Comparison of ENCODE assay signal across 7 cellular contexts in the genomic region with DNA sequence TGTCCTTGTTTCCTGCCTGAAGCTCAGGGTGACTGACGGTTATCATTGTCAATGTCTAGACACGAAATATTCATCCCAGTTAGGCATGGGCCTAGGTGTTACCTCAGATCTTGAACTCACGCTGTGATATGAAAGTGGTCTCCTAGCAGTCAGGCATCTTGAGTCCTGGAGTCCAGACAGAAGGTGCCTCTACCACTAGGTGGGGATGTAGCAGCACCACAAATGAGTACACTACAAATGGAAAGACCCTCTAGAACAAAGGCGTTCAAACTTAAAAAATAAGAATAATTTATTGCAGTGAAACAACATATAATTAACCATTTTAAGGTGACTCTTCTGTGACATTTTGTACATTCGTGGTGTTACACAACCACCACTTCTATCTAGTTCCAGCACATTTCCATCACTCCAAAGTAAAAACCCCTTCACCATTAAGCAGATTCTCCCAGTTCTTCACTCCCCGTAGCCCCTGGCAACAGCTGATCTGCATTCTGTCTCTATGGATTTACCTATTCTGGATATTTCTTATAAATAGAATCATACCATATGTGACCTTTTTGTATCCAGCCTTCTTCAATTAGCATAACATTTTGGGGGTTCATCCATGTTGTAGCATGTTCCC. TPM values are rescaled to one million over a fixed set of nuclear protein-coding genes. Genes with fewer than 3 reads are reported as not detected.
DNase-seq lines count a peak whose midpoint lies in the region; ATAC-seq, FAIRE-seq and TF ChIP-seq lines count a peak whose summit lies in the region.

No MANE protein-coding gene starts in this region.

- H3K79me2 ChIP-seq in endothelial cell of umbilical vein (ENCODE audit: control insufficient read depth, insufficient read depth, low read length) = no peaks in the 10 kb centered on the region

- no peak for TF ChIP-seq EP300 in Ishikawa (IDR thresholded peaks at IDR 0.05; ENCODE audit: borderline replicate concordance)

- peak; percentile 75 to 79 for TF ChIP-seq CTCF in endothelial cell of umbilical vein (IDR thresholded peaks at IDR 0.05; ENCODE audit: extremely low read depth in 1 of 2, insufficient read depth in 1 of 2, low read depth in 1 of 2, low read length in 2 of 2)

- TF ChIP-seq RAD21 in Ishikawa (IDR thresholded peaks at IDR 0.05; ENCODE audit: low read depth) = peak; percentile 63

- H3K27ac ChIP-seq in SJSA1 (no peak overlapping the region), endothelial cell of umbilical vein (ENCODE audit: insufficient read depth, low read depth, low read length) (no peak overlapping the region)

- H3K9me1 ChIP-seq in endothelial cell of umbilical vein (replicated peaks; ENCODE audit: control insufficient read depth, extremely low read depth, insufficient read depth, low read length) = no peaks in the 10 kb centered on the region

- no peak overlapping the region for H2AFZ ChIP-seq in endothelial cell of umbilical vein (ENCODE audit: low read depth, low read length)

- H3K36me3 ChIP-seq in SJSA1 = no peaks in the 10 kb centered on the region
- H3K36me3 ChIP-seq in endothelial cell of umbilical vein (ENCODE audit: control insufficient read depth in 2 of 2, extremely low read depth in 1 of 2, insufficient read depth in 2 of 2, low read length in 2 of 2) = no peaks in the 10 kb centered on the region

- CTCF ChIA-PET in endothelial cell of umbilical vein (lab: Charles Lee) = interaction anchor here (0.6 to 2.7 kb wide), 3 partner anchors 110 to 562 kb away, joined by 3 to 23 read pairs (median 4); no protein-coding TSS in a partner anchor

- peak; percentile 74 for DNase-seq in EH (ENCODE audit: low read depth)
- DNase-seq in SJSA1 (ENCODE audit: low read depth in 1 of 2, low spot score in 2 of 2) = peak; percentile 34 to 51
- DNase-seq in endothelial cell of umbilical vein (ENCODE audit: low read depth, low spot score) = peak; percentile 84
- peak; percentile 46 for DNase-seq in midbrain (lab: John Stamatoyannopoulos, UW)
- DNase-seq in NCI-H1048 (lab: John Stamatoyannopoulos, UW) = no peak

- H3K27me3 ChIP-seq in SJSA1 (replicated peaks) (no peaks in the 10 kb centered on the region), endothelial cell of umbilical vein (ENCODE audit: control insufficient read depth in 2 of 2, insufficient read depth in 2 of 2, low read length in 2 of 2) (peaks cover 0 to 10% of the 10 kb centered on the region in 2 experiments)

- H3K4me3 ChIP-seq in SJSA1 = no peak overlapping the region
- no peak overlapping the region for H3K4me3 ChIP-seq in endothelial cell of umbilical vein (replicated peaks in 1 of 3; ENCODE audit: insufficient read depth in 1 of 3, low read depth in 1 of 3, low read length in 3 of 3)

- peak; percentile 77 for FAIRE-seq in endothelial cell of umbilical vein (lab: Jason Lieb, UNC)

- no peak overlapping the region for H3K4me2 ChIP-seq in endothelial cell of umbilical vein (ENCODE audit: insufficient read depth, low read length)

- intact Hi-C loops in endothelial cell of umbilical vein (cut with micrococcal nuclease) = loop anchor here (1.0 to 10.0 kb wide), 6 partner anchors 107 to 625 kb away; no protein-coding TSS in a partner anchor

- H3K4me1 ChIP-seq in SJSA1 (replicated peaks) (peaks cover 13% of the 10 kb centered on the region), endothelial cell of umbilical vein (ENCODE audit: control insufficient read depth, extremely low read depth, insufficient read depth, low read length) (no peaks in the 10 kb centered on the region)

- H4K20me1 ChIP-seq in endothelial cell of umbilical vein (replicated peaks; ENCODE audit: control insufficient read depth, extremely low read depth, insufficient read depth, low read length) = no peaks in the 10 kb centered on the region

- no peak for TF ChIP-seq POLR2A in endothelial cell of umbilical vein (IDR thresholded peaks at IDR 0.05; ENCODE audit: low read depth, low read length)

- dilution Hi-C loops in endothelial cell of umbilical vein (cut with MboI; ENCODE audit: extremely low pct_ligation_motif_present, low sequenced_read_pairs) = no loop called here

- H3K9ac ChIP-seq in endothelial cell of umbilical vein (replicated peaks; ENCODE audit: extremely low read depth, insufficient read depth, low read length) = no peak overlapping the region

- H3K9me3 ChIP-seq in SJSA1 (replicated peaks) (no peaks in the 10 kb centered on the region), endothelial cell of umbilical vein (replicated peaks; ENCODE audit: control insufficient read depth, insufficient read depth, low read length) (no peaks in the 10 kb centered on the region)

- peak; percentile 44 for ATAC-seq in GM19025 (IDR thresholded peaks at IDR 0.05; ENCODE audit: low read depth, unreplicated experiment)

- BruUV-seq in endothelial cell of umbilical vein (replicated peaks; lab: Mats Ljungman, UMichigan) = no TSS peak

- POLR2A ChIA-PET in endothelial cell of umbilical vein (lab: Charles Lee) = no interaction called here

TF ChIP-seq in Ishikawa, 13 proteins besides CTCF, POLR2A, EP300 and RAD21 (continues in another document):
- TF ChIP-seq CREB1 (IDR thresholded peaks at IDR 0.05; ENCODE audit: low read depth) (no peak), TAF1 (IDR thresholded peaks at IDR 0.05; ENCODE audit: low read depth) (no peak), CEBPB (IDR thresholded peaks at IDR 0.05) (no peak), YY1 (IDR thresholded peaks at IDR 0.05; ENCODE audit: low read depth) (no peak), TCF12 (IDR thresholded peaks at IDR 0.05; ENCODE audit: low read depth) (no peak), EGR1 (IDR thresholded peaks at IDR 0.05) (no peak)
- TF ChIP-seq, protein P1, sequence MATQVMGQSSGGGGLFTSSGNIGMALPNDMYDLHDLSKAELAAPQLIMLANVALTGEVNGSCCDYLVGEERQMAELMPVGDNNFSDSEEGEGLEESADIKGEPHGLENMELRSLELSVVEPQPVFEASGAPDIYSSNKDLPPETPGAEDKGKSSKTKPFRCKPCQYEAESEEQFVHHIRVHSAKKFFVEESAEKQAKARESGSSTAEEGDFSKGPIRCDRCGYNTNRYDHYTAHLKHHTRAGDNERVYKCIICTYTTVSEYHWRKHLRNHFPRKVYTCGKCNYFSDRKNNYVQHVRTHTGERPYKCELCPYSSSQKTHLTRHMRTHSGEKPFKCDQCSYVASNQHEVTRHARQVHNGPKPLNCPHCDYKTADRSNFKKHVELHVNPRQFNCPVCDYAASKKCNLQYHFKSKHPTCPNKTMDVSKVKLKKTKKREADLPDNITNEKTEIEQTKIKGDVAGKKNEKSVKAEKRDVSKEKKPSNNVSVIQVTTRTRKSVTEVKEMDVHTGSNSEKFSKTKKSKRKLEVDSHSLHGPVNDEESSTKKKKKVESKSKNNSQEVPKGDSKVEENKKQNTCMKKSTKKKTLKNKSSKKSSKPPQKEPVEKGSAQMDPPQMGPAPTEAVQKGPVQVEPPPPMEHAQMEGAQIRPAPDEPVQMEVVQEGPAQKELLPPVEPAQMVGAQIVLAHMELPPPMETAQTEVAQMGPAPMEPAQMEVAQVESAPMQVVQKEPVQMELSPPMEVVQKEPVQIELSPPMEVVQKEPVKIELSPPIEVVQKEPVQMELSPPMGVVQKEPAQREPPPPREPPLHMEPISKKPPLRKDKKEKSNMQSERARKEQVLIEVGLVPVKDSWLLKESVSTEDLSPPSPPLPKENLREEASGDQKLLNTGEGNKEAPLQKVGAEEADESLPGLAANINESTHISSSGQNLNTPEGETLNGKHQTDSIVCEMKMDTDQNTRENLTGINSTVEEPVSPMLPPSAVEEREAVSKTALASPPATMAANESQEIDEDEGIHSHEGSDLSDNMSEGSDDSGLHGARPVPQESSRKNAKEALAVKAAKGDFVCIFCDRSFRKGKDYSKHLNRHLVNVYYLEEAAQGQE (IDR thresholded peaks at IDR 0.05; ENCODE audit: low read depth) = no peak

TF ChIP-seq in endothelial cell of umbilical vein, 7 proteins besides CTCF, POLR2A, EP300 and RAD21:
- TF ChIP-seq GATA2 (IDR thresholded peaks at IDR 0.05; ENCODE audit: insufficient read depth, insufficient read length, low read depth, low read length) (no peak), EZH2 (IDR thresholded peaks at IDR 0.05; ENCODE audit: borderline replicate concordance, low read depth, low read length, severe bottlenecking) (no peak), MYC (IDR thresholded peaks at IDR 0.05; ENCODE audit: low read depth, low read length) (no peak)
- TF ChIP-seq, protein P2, sequence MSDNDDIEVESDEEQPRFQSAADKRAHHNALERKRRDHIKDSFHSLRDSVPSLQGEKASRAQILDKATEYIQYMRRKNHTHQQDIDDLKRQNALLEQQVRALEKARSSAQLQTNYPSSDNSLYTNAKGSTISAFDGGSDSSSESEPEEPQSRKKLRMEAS (IDR thresholded peaks at IDR 0.05; ENCODE audit: insufficient read depth, insufficient read length) = no peak
TF ChIP-seq in endothelial cell of umbilical vein: peak in this region for 0.

RNA-seq across cellular contexts. Expression of a gene that starts 11.9 kb away (rescaled TPM):
- total RNA-seq in SJSA1 (2014; rRNA removed; shearing (Covaris generic)) = 2.0 and 2.5 TPM in 2 replicates
- 75.8 and 86.7 TPM in 2 replicates for total RNA-seq in endothelial cell of umbilical vein
- polyA plus RNA-seq in endothelial cell of umbilical vein = 40.0 and 57.3 TPM in 2 replicates
- 43.3 and 47.7 TPM in 2 replicates for polyA plus RNA-seq in endothelial cell of umbilical vein (2011; cell fraction: cytosol; rRNA removed)
- polyA plus RNA-seq in endothelial cell of umbilical vein (2011; cell fraction: nucleus; rRNA removed) = 63.4 and 71.0 TPM in 2 replicates
- polyA plus RNA-seq in endothelial cell of umbilical vein (2012) = 36.5 and 37.6 TPM in 2 replicates
- 103 and 114 TPM in 2 replicates for polyA minus RNA-seq in endothelial cell of umbilical vein
- 0.31 TPM for polyA minus RNA-seq in endothelial cell of umbilical vein (2011; cell fraction: cytosol; rRNA and poly(A)+ RNA removed)
- polyA minus RNA-seq in endothelial cell of umbilical vein (2011; cell fraction: nucleus; rRNA and poly(A)+ RNA removed) = 63.4 and 65.7 TPM in 2 replicates

Comparison
In these comparisons a context has a peak if more than half of its experiments do, and no peak if none do; other contexts are left out.
1. RNA of a gene that starts 11.9 kb away (total RNA-seq): 75.8 to 86.7 TPM in endothelial cell of umbilical vein; 2.0 to 2.5 TPM in SJSA1; every median in the first group is over 10 times any median in the second.